9 cellular contexts compared by ENCODE assay signal in genomic region chr1:16371725-16372124, GRCh38. TPM values are rescaled to one million over a fixed set of nuclear protein-coding genes. Genes with fewer than 3 reads are reported as not detected.
DNase-seq lines count a peak whose midpoint lies in the region; ATAC-seq lines count a peak whose summit lies in the region.
"Had no signal": no experiment of that assay in that cellular context is flagged by ENCODE, and none has a peak within 500 bp of the region (broad histone marks: within the 10 kb centered on the region; RNA-seq: fewer than 3 reads in every experiment).

No MANE protein-coding gene starts in this region.

- peaks cover 3% of the 10 kb centered on the region for H3K36me3 ChIP-seq in CD8-positive, alpha-beta memory T cell (ENCODE audit: insufficient read depth, low read length)
- H3K36me3 ChIP-seq in MG63, result peaks cover 37% of the 10 kb centered on the region

- H3K4me3 Mint-ChIP-seq in CD8-positive, alpha-beta memory T cell, result peak overlapping the region; percentile 48 to 75 (median 57)
- peak overlapping the region; percentile 76 for H3K4me3 Mint-ChIP-seq in activated naive CD8-positive, alpha-beta T cell
- peak overlapping the region; percentile 20 to 78 (median 44) for H3K4me3 Mint-ChIP-seq in naive thymus-derived CD8-positive, alpha-beta T cell

- peak overlapping the region in 6 of 8 donors; percentile 40 to 88 (median 68) for H3K27ac Mint-ChIP-seq in CD8-positive, alpha-beta memory T cell
- H3K27ac Mint-ChIP-seq in activated naive CD8-positive, alpha-beta T cell, result peak overlapping the region; percentile 84
- H3K27ac Mint-ChIP-seq in naive thymus-derived CD8-positive, alpha-beta T cell, result peak overlapping the region in 8 of 10 donors; percentile 40 to 82 (median 49)

- H3K27me3 ChIP-seq in CD8-positive, alpha-beta memory T cell (ENCODE audit: insufficient read depth, low read length, poor library complexity, severe bottlenecking), result no peaks in the 10 kb centered on the region
- H3K27me3 ChIP-seq in MG63, result no peaks in the 10 kb centered on the region

- no peak overlapping the region for H3K27ac ChIP-seq in CD8-positive, alpha-beta memory T cell (ENCODE audit: low read depth, low read length)

- ATAC-seq in naive thymus-derived CD8-positive, alpha-beta T cell, result no peak
- ATAC-seq in HG02588 (IDR thresholded peaks at IDR 0.05; ENCODE audit: unreplicated experiment) (no peak), HG03139 (IDR thresholded peaks at IDR 0.05; ENCODE audit: unreplicated experiment) (no peak)

- no peak overlapping the region for H3K4me3 ChIP-seq in CD8-positive, alpha-beta memory T cell (ENCODE audit: low read length)
- H3K4me3 ChIP-seq in MG63, result no peak overlapping the region

- DNase-seq in CD8-positive, alpha-beta memory T cell, result no peak
- DNase-seq in NCI-H226 (peak; percentile 40), MG63 (no peak), anterior cingulate cortex (lab: John Stamatoyannopoulos, UW) (no peak)
- no peak for DNase-seq in naive thymus-derived CD8-positive, alpha-beta T cell
- DNase-seq: cortex of kidney had no signal

- no peaks in the 10 kb centered on the region for H3K27me3 Mint-ChIP-seq in CD8-positive, alpha-beta memory T cell
- H3K27me3 Mint-ChIP-seq in activated naive CD8-positive, alpha-beta T cell, result no peaks in the 10 kb centered on the region
- no peaks in the 10 kb centered on the region for H3K27me3 Mint-ChIP-seq in naive thymus-derived CD8-positive, alpha-beta T cell

- CTCF ChIA-PET in CD8-positive, alpha-beta memory T cell (lab: Charles Lee), result interaction anchor here (1.1 to 1.4 kb wide), 2 partner anchors 9 to 16 kb away, joined by 3 to 4 read pairs; no protein-coding TSS in a partner anchor

- POLR2A ChIA-PET in CD8-positive, alpha-beta memory T cell (lab: Charles Lee), result interaction anchor here (0.6 to 1.1 kb wide), 3 partner anchors 19 to 70 kb away, joined by 3 read pairs; partner anchors contain the start of gene FBXO42
- POLR2A ChIA-PET in naive thymus-derived CD8-positive, alpha-beta T cell (lab: Charles Lee), result interaction anchor here (0.6 kb wide), 1 partner anchor 8 kb away, joined by 4 read pairs; no protein-coding TSS in a partner anchor

- H3K36me3 Mint-ChIP-seq in CD8-positive, alpha-beta memory T cell, result peaks cover 0 to 45% (median 9%) of the 10 kb centered on the region in 3 donors
- H3K36me3 Mint-ChIP-seq in activated naive CD8-positive, alpha-beta T cell, result peaks cover 4% of the 10 kb centered on the region
- H3K36me3 Mint-ChIP-seq in naive thymus-derived CD8-positive, alpha-beta T cell, result peaks cover 0 to 30% (median 5%) of the 10 kb centered on the region in 3 donors

- peaks cover 68 to 81% (median 80%) of the 10 kb centered on the region in 3 donors for H3K4me1 Mint-ChIP-seq in CD8-positive, alpha-beta memory T cell
- H3K4me1 Mint-ChIP-seq in activated naive CD8-positive, alpha-beta T cell (ENCODE audit: low read depth), result peaks cover 71% of the 10 kb centered on the region
- H3K4me1 Mint-ChIP-seq in naive thymus-derived CD8-positive, alpha-beta T cell, result peaks cover 30 to 78% (median 71%) of the 10 kb centered on the region in 4 donors

- H3K9me3 Mint-ChIP-seq in CD8-positive, alpha-beta memory T cell, result no peaks in the 10 kb centered on the region
- H3K9me3 Mint-ChIP-seq in activated naive CD8-positive, alpha-beta T cell (ENCODE audit: low read depth), result no peaks in the 10 kb centered on the region
- H3K9me3 Mint-ChIP-seq in naive thymus-derived CD8-positive, alpha-beta T cell, result no peaks in the 10 kb centered on the region

- peaks cover 75% of the 10 kb centered on the region for H3K4me1 ChIP-seq in CD8-positive, alpha-beta memory T cell (ENCODE audit: insufficient read depth, low read length)

- H3K9me3 ChIP-seq in CD8-positive, alpha-beta memory T cell (ENCODE audit: low read length), result no peaks in the 10 kb centered on the region
- no peaks in the 10 kb centered on the region for H3K9me3 ChIP-seq in MG63

RNA-seq across cellular contexts. Expression of gene SZRD1, which starts 4.7 kb away (rescaled TPM):
- total RNA-seq in CD8-positive, alpha-beta memory T cell, result 100 to 1,000 TPM; 208 to 216 TPM
- 49.2 TPM for polyA plus RNA-seq in CD8-positive, alpha-beta memory T cell
- total RNA-seq in naive thymus-derived CD8-positive, alpha-beta T cell, result 10 to 100 TPM; 90.0 to 93.6 TPM
- polyA plus RNA-seq in naive thymus-derived CD8-positive, alpha-beta T cell, result 10 to 100 TPM; 47.5 to 50.1 (median 49.7) TPM
- total RNA-seq in MG63 (2014; rRNA removed; shearing (Covaris generic); ENCODE audit: low replicate concordance), result 81.1 and 101 TPM in 2 replicates

RNA-seq across cellular contexts. Expression of gene FBXO42, which starts 19.4 kb away (rescaled TPM):
- 10 to 100 TPM; 15.7 to 16.9 TPM for total RNA-seq in CD8-positive, alpha-beta memory T cell
- 23.8 TPM for polyA plus RNA-seq in CD8-positive, alpha-beta memory T cell
- 10 to 100 TPM; 24.3 to 27.4 TPM for total RNA-seq in naive thymus-derived CD8-positive, alpha-beta T cell
- 10 to 100 TPM; 11.8 to 21.5 (median 15.5) TPM for polyA plus RNA-seq in naive thymus-derived CD8-positive, alpha-beta T cell
- total RNA-seq in MG63 (2014; rRNA removed; shearing (Covaris generic); ENCODE audit: low replicate concordance), result 14.1 and 19.2 TPM in 2 replicates
